19 cellular contexts compared by ENCODE assay signal in the genomic region with DNA sequence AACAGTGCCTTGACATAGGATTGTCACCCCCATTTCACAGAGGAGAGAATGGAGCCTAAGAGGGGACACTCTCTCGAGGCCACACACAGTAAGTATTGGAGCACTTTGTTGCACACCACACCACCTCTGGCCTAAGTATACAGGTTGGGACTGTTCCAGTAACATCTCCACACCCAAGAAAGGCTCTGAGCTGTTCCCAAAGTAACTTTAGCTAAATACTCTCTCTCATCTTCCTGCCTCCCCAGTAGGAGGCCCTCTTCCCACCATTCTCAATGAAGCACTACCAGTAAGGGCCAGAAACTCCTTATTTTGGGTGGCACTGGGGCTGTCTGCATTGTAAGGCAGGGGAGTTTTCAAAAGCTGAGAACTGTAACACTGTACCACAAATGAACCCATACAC.
DNase-seq lines count a peak whose midpoint lies in the region; ATAC-seq and TF ChIP-seq lines count a peak whose summit lies in the region.
"Had no signal": no experiment of that assay in that cellular context is flagged by ENCODE, and none has a peak within 500 bp of the region (broad histone marks: within the 10 kb centered on the region; RNA-seq: fewer than 3 reads in every experiment).

No MANE protein-coding gene starts in this region.

- H3K4me1 ChIP-seq in left ventricle myocardium inferior (peaks cover 35% of the 10 kb centered on the region), right atrium auricular region (peaks cover 0 to 6% of the 10 kb centered on the region in 2 donors), gastrocnemius medialis (peaks cover 36 to 40% of the 10 kb centered on the region in 2 donors)
- H3K4me1 ChIP-seq: HAP-1 had no signal

- H3K36me3 ChIP-seq in left ventricle myocardium inferior = peaks cover 1% of the 10 kb centered on the region
- H3K36me3 ChIP-seq in right atrium auricular region = no peaks in the 10 kb centered on the region
- no peaks in the 10 kb centered on the region for H3K36me3 ChIP-seq in gastrocnemius medialis
- H3K36me3 ChIP-seq: BLaER1, HAP-1 had no signal

- H3K27me3 ChIP-seq in left ventricle myocardium inferior (ENCODE audit: low read depth) (no peaks in the 10 kb centered on the region), right atrium auricular region (no peaks in the 10 kb centered on the region), gastrocnemius medialis (no peaks in the 10 kb centered on the region)
- H3K27me3 ChIP-seq: BLaER1 had no signal

- H3K9me3 ChIP-seq in left ventricle myocardium inferior (replicated peaks) = no peaks in the 10 kb centered on the region
- no peaks in the 10 kb centered on the region for H3K9me3 ChIP-seq in right atrium auricular region
- H3K9me3 ChIP-seq in gastrocnemius medialis = no peaks in the 10 kb centered on the region
- H3K9me3 ChIP-seq: BLaER1, HAP-1 had no signal

- intact Hi-C loops in Right ventricle myocardium superior (cut with DNase I) = no loop called here
- intact Hi-C loops in left ventricle myocardium inferior (cut with micrococcal nuclease) = no loop called here
- intact Hi-C loops in gastrocnemius medialis (cut with DNase I; ENCODE audit: low total_unique reads) = loop anchor here (2.0 to 5.0 kb wide), 3 partner anchors 15 to 190 kb away; a partner anchor contains a TSS

- ATAC-seq in Right ventricle myocardium superior (ENCODE audit: poor library complexity) = peak; percentile 40
- peak; percentile 7 to 28 for ATAC-seq in gastrocnemius medialis
- no peak for ATAC-seq in HG03521 (IDR thresholded peaks at IDR 0.05; ENCODE audit: unreplicated experiment)

- no peak for DNase-seq in Right ventricle myocardium superior
- no peak for DNase-seq in left ventricle myocardium inferior
- DNase-seq in astrocyte of the spinal cord (ENCODE audit: low read depth, low spot score) = no peak
- peak; percentile 11 for DNase-seq in right atrium auricular region (ENCODE audit: low spot score)
- DNase-seq in gastrocnemius medialis = no peak
- DNase-seq in NCI-H2081 (lab: John Stamatoyannopoulos, UW) = no peak
- DNase-seq in stimulated activated CD4-positive, alpha-beta T cell treated with anti-CD3 and anti-CD28 coated beads, Interleukin-12 subunit alpha, Interleukin-12 subunit beta, amount 100 ng/mL, for 4 hours = no peak
- DNase-seq: CD8-positive, alpha-beta memory T cell; DND-41; GF-D8; NCI-H1694; NCI-H345; NCI-H69; NK-92 treated with Interleukin-12 subunit alpha and Interleukin-12 subunit beta, amount 100 ng/mL, for 24 hours; PC-9 had no signal

- no peak for TF ChIP-seq CTCF in left ventricle myocardium inferior (IDR thresholded peaks at IDR 0.05; ENCODE audit: borderline replicate concordance)
- TF ChIP-seq CTCF in astrocyte of the spinal cord (IDR thresholded peaks at IDR 0.05; ENCODE audit: low read depth, low read length) = peak; percentile 4
- no peak for TF ChIP-seq CTCF in right atrium auricular region (IDR thresholded peaks at IDR 0.05)
- peak in 1 of 5 experiments; percentile 16 for TF ChIP-seq CTCF in gastrocnemius medialis (IDR thresholded peaks at IDR 0.05 in 4 of 5, conservative IDR thresholded peaks at IDR 0.05 in 1 of 5)

- H3K27ac ChIP-seq in left ventricle myocardium inferior (replicated peaks) = no peak overlapping the region
- H3K27ac ChIP-seq in right atrium auricular region = no peak overlapping the region
- peak overlapping the region; percentile 55 to 78 (median 65) for H3K27ac ChIP-seq in gastrocnemius medialis
- H3K27ac ChIP-seq: 22Rv1, BLaER1, PC-9 had no signal

- no peak for TF ChIP-seq POLR2A in gastrocnemius medialis (IDR thresholded peaks at IDR 0.05)

- no peak overlapping the region for H3K4me3 ChIP-seq in left ventricle myocardium inferior
- no peak overlapping the region for H3K4me3 ChIP-seq in astrocyte of the spinal cord (ENCODE audit: low read depth, low read length)
- no peak overlapping the region for H3K4me3 ChIP-seq in right atrium auricular region
- no peak overlapping the region for H3K4me3 ChIP-seq in gastrocnemius medialis
- H3K4me3 ChIP-seq: BLaER1, HAP-1, PC-9 had no signal

- in situ Hi-C loops in astrocyte of the spinal cord (cut with HindIII; ENCODE audit: low sequenced_read_pairs) (no loop called here), gastrocnemius medialis (cut with MboI; ENCODE audit: low sequenced_read_pairs in 4 of 4) (no loop called here)

Comparison
In these comparisons a context has a peak if more than half of its experiments do, and no peak if none do; other contexts are left out.
1. H3K27ac ChIP-seq: peak in gastrocnemius medialis (4 of 4); none in left ventricle myocardium inferior (single experiment) and right atrium auricular region (0 of 2).